ENCODE assay signal across 16 cellular contexts in genomic region chr11:124752471-124753100, GRCh38. TPM values are rescaled to one million over a fixed set of nuclear protein-coding genes. Genes with fewer than 3 reads are reported as not detected.
DNase-seq lines count a peak whose midpoint lies in the region; TF ChIP-seq lines count a peak whose summit lies in the region.
"Had no signal": no experiment of that assay in that cellular context is flagged by ENCODE, and none has a peak within 500 bp of the region (broad histone marks: within the 10 kb centered on the region; RNA-seq: fewer than 3 reads in every experiment).

No MANE protein-coding gene starts in this region.

- H3K9me2 ChIP-seq in OCI-LY7 (ENCODE audit: insufficient read depth, low read length) = no peaks in the 10 kb centered on the region

- H3K4me1 Mint-ChIP-seq in T-helper 2 cell treated with Interferon-gamma antibody and Interleukin-4, amounts not matched to agents 5 μg/mL and 100 μg/mL, for 36 hours (ENCODE audit: low read depth) = peaks cover 3% of the 10 kb centered on the region

- H3K4me3 ChIP-seq in OCI-LY7 (ENCODE audit: low read depth, low read length, poor library complexity, severe bottlenecking) = no peak overlapping the region
- peak overlapping the region; percentile 27 to 29 for H3K4me3 ChIP-seq in esophagus (ENCODE audit: low read depth in 1 of 2, low read length in 2 of 2)
- H3K4me3 ChIP-seq in rectal smooth muscle tissue (ENCODE audit: low read length) = peak overlapping the region; percentile 42
- H3K4me3 ChIP-seq in suprapubic skin = no peak overlapping the region

- no peak for TF ChIP-seq EP300 in suprapubic skin (IDR thresholded peaks at IDR 0.05)

- no peak overlapping the region for H3K4me3 Mint-ChIP-seq in T-helper 2 cell treated with Interferon-gamma antibody and Interleukin-4, amounts not matched to agents 5 μg/mL and 100 μg/mL, for 36 hours
- H3K4me3 Mint-ChIP-seq: memory B cell had no signal

- H4K20me1 ChIP-seq in OCI-LY7 (ENCODE audit: insufficient read depth, low read length) = no peaks in the 10 kb centered on the region

- no peak overlapping the region for H3K9ac ChIP-seq in rectal smooth muscle tissue (ENCODE audit: low read length)

- intact Hi-C loops in OCI-LY7 (cut with micrococcal nuclease; ENCODE audit: unreplicated experiment) = no loop called here

- H3K36me3 ChIP-seq in OCI-LY7 (ENCODE audit: insufficient read depth, low read length) (no peaks in the 10 kb centered on the region), esophagus (ENCODE audit: control insufficient read depth in 2 of 2, insufficient read depth in 2 of 2, low read length in 1 of 2) (no peaks in the 10 kb centered on the region), rectal smooth muscle tissue (ENCODE audit: control insufficient read depth, insufficient read depth, low read length) (no peaks in the 10 kb centered on the region), suprapubic skin (no peaks in the 10 kb centered on the region)
- H3K36me3 ChIP-seq: ovary had no signal

- no peak for DNase-seq in T-helper 2 cell treated with Interferon-gamma antibody and Interleukin-4, amounts not matched to agents 5 μg/mL and 100 μg/mL, for 36 hours (ENCODE audit: low spot score)
- DNase-seq in T-helper 2 cell = no peak
- no peak for DNase-seq in OCI-LY7 (ENCODE audit: low spot score)
- no peak for DNase-seq in suprapubic skin (ENCODE audit: low spot score in 2 of 2)
- DNase-seq in NCI-H510A treated with DMSO at 0.1 percent for 48 hours (lab: John Stamatoyannopoulos, UW) = no peak
- no peak for DNase-seq in erythroblast (lab: John Stamatoyannopoulos, UW)
- DNase-seq: activated CD4-positive, alpha-beta T cell treated with anti-CD3 and anti-CD28 coated beads, Interleukin-2, amount 50 U/mL, for 1 hour; activated effector memory CD4-positive, alpha-beta T cell treated with Interleukin-2 at 50 U/mL for 16 hours; central memory CD4-positive, alpha-beta T cell; heart right ventricle; NCI-H2227 treated with DMSO at 0.1 percent for 48 hours; ovary had no signal

- H3K4me1 ChIP-seq in OCI-LY7 (ENCODE audit: insufficient read depth, low read length, poor library complexity, severe bottlenecking) (peaks cover 11% of the 10 kb centered on the region), esophagus (ENCODE audit: control insufficient read depth in 2 of 2, insufficient read depth in 2 of 2, low read length in 1 of 2) (peaks cover 0 to 5% of the 10 kb centered on the region in 2 donors), rectal smooth muscle tissue (ENCODE audit: control insufficient read depth, insufficient read depth, low read length) (no peaks in the 10 kb centered on the region), suprapubic skin (peaks cover 13% of the 10 kb centered on the region)

- H3K27me3 ChIP-seq in esophagus (ENCODE audit: control insufficient read depth in 1 of 2, insufficient read depth in 2 of 2, low read length in 2 of 2) (no peaks in the 10 kb centered on the region), rectal smooth muscle tissue (ENCODE audit: control insufficient read depth, insufficient read depth, low read length) (peaks cover 4% of the 10 kb centered on the region), suprapubic skin (peaks cover 63% of the 10 kb centered on the region)
- H3K27me3 ChIP-seq: ovary had no signal

- peaks cover 18% of the 10 kb centered on the region for H3K27me3 Mint-ChIP-seq in T-helper 2 cell treated with Interferon-gamma antibody and Interleukin-4, amounts not matched to agents 5 μg/mL and 100 μg/mL, for 36 hours (ENCODE audit: low read depth)

- CTCF ChIA-PET in OCI-LY7 (lab: Charles Lee; ENCODE audit: unreplicated experiment) = no interaction called here

- H3K79me2 ChIP-seq in OCI-LY7 (ENCODE audit: insufficient read depth, low read depth, low read length) = no peaks in the 10 kb centered on the region

- no peak overlapping the region for H3K4me2 ChIP-seq in OCI-LY7 (ENCODE audit: low read length)

- H3K27ac ChIP-seq in OCI-LY7 (ENCODE audit: low read depth, low read length, poor library complexity, severe bottlenecking) = no peak overlapping the region
- H3K27ac ChIP-seq in esophagus (ENCODE audit: low read depth in 2 of 2, low read length in 1 of 2) = no peak overlapping the region
- H3K27ac ChIP-seq in rectal smooth muscle tissue (ENCODE audit: low read depth, low read length) = no peak overlapping the region
- no peak overlapping the region for H3K27ac ChIP-seq in suprapubic skin
- H3K27ac ChIP-seq: ovary had no signal

- TF ChIP-seq POLR2A in suprapubic skin (IDR thresholded peaks at IDR 0.05) = no peak
- no peak for TF ChIP-seq POLR2A in erythroblast (IDR thresholded peaks at IDR 0.05; ENCODE audit: low read length)

- TF ChIP-seq CTCF in OCI-LY7 (conservative IDR thresholded peaks at IDR 0.05; ENCODE audit: low read length) = no peak
- no peak for TF ChIP-seq CTCF in suprapubic skin (IDR thresholded peaks at IDR 0.05)

- POLR2A ChIA-PET in OCI-LY7 (lab: Charles Lee) = interaction anchor here (0.7 to 1.7 kb wide), 4 partner anchors 32 to 118 kb away, joined by 3 to 7 read pairs (median 4); no protein-coding TSS in a partner anchor

- BruUV-seq in OCI-LY7 (replicated peaks; lab: Mats Ljungman, UMichigan) = no TSS peak

- 59 to 66% methylated on average over 10 of the region's 10 CpGs for WGBS in esophagus, 2 donors
- WGBS in suprapubic skin = 60% methylated on average over 9 of the region's 10 CpGs

- no peaks in the 10 kb centered on the region for H3K36me3 Mint-ChIP-seq in T-helper 2 cell treated with Interferon-gamma antibody and Interleukin-4, amounts not matched to agents 5 μg/mL and 100 μg/mL, for 36 hours (ENCODE audit: low read depth)
- H3K36me3 Mint-ChIP-seq: memory B cell had no signal

- peak overlapping the region; percentile 31 for H3K27ac Mint-ChIP-seq in T-helper 2 cell treated with Interferon-gamma antibody and Interleukin-4, amounts not matched to agents 5 μg/mL and 100 μg/mL, for 36 hours
- H3K27ac Mint-ChIP-seq: memory B cell had no signal

- H3K9me3 ChIP-seq in OCI-LY7 (ENCODE audit: low read length) (no peaks in the 10 kb centered on the region), esophagus (ENCODE audit: control insufficient read depth in 2 of 2, insufficient read depth in 1 of 2, low read depth in 1 of 2, low read length in 1 of 2) (no peaks in the 10 kb centered on the region), suprapubic skin (no peaks in the 10 kb centered on the region)
- H3K9me3 ChIP-seq: heart right ventricle, ovary had no signal

- peak overlapping the region; percentile 23; the same call in 1 of the 2 replicates for H2AFZ ChIP-seq in OCI-LY7 (ENCODE audit: low read length)

- no peaks in the 10 kb centered on the region for H3K9me3 Mint-ChIP-seq in T-helper 2 cell treated with Interferon-gamma antibody and Interleukin-4, amounts not matched to agents 5 μg/mL and 100 μg/mL, for 36 hours
- H3K9me3 Mint-ChIP-seq: memory B cell had no signal

RNA-seq across cellular contexts. Expression of gene VSIG2, which starts 0.5 kb away (rescaled TPM):
- total RNA-seq in OCI-LY7 (2014; rRNA removed; shearing (Covaris generic)) = not detected in 2 replicates
- total RNA-seq in OCI-LY7 (2022) = not detected in 2 replicates
- polyA plus RNA-seq in esophagus = 10 to 100 TPM in 1 of 2 donors, 1 to 10 TPM in 1; 9.7 to 51.4 TPM
- 1 to 10 TPM in 3 of 4 donors, under 1 TPM in 1; 0.60 to 3.3 (median 1.7) TPM for total RNA-seq in suprapubic skin
- total RNA-seq: A673 had no signal

RNA-seq across cellular contexts. Expression of gene ESAM, which starts 9.5 kb away (rescaled TPM):
- total RNA-seq in OCI-LY7 (2014; rRNA removed; shearing (Covaris generic)) = 0.15 and 0.35 TPM in 2 replicates
- total RNA-seq in OCI-LY7 (2022) (0.49 and 0.83 TPM in 2 replicates), suprapubic skin (10 to 100 TPM; 11.0 to 26.5 (median 15.6) TPM)
- polyA plus RNA-seq in esophagus = 10 to 100 TPM; 16.8 to 34.1 TPM

RNA-seq across cellular contexts. Expression of gene NRGN, which starts 12.8 kb away (rescaled TPM):
- total RNA-seq in OCI-LY7 (2014; rRNA removed; shearing (Covaris generic)) = 3.3 and 6.8 TPM in 2 replicates
- 15.3 and 16.9 TPM in 2 replicates for total RNA-seq in OCI-LY7 (2022)
- 1 to 10 TPM; 1.6 to 3.1 TPM for polyA plus RNA-seq in esophagus
- 1 to 10 TPM in 1 of 4 donors, under 1 TPM in 1, not detected in 2; 0.65 to 1.3 TPM for total RNA-seq in suprapubic skin

RNA-seq across cellular contexts. Expression of gene MSANTD2, which starts 47.6 kb away (rescaled TPM):
- 17.7 and 22.1 TPM in 2 replicates for total RNA-seq in OCI-LY7 (2014; rRNA removed; shearing (Covaris generic))
- total RNA-seq in OCI-LY7 (2022) (21.9 and 23.4 TPM in 2 replicates), suprapubic skin (10 to 100 TPM in 2 of 4 donors, 1 to 10 TPM in 2; 5.5 to 42.5 (median 11.7) TPM)
- polyA plus RNA-seq in esophagus = 1 to 10 TPM; 3.8 to 9.3 TPM

Comparison
In these comparisons a context has a peak if more than half of its experiments do, and no peak if none do; other contexts are left out.
1. H3K4me3 ChIP-seq: peak in esophagus (2 of 2) and rectal smooth muscle tissue (single experiment); none in OCI-LY7 (single experiment) and suprapubic skin (single experiment).
2. RNA of gene ESAM, which starts 9.5 kb away (total RNA-seq): 11.0 to 26.5 TPM in suprapubic skin; 0.15 to 0.83 TPM in OCI-LY7; every median in the first group is over 4 times any median in the second.